19 cellular contexts compared by ENCODE assay signal in the genomic region with DNA sequence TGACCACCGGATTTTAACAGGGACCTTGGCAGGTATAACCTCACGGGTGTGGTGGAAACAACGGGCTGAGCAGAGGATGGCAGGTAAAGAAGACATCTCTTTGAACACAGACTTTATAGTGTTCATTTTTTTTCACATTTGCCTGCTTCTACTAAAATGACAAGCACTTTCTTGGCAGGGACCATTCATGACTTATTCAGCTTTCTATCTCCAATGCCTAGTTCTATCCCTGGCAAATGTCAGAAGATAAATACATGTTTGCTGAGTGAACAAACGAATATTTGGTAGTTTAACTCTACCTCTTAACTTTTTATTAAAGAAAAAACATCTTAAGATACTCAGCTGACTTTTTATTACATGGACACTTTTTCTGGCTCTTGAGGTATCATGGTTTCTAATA.
"Had no signal": no experiment of that assay in that cellular context is flagged by ENCODE, and none has a peak within 500 bp of the region (broad histone marks: within the 10 kb centered on the region; RNA-seq: fewer than 3 reads in every experiment).

No MANE protein-coding gene starts in this region.

- H3K4me3 ChIP-seq: cardiac muscle cell, esophagus muscularis mucosa, left lung, neural progenitor cell, pancreas, sigmoid colon, transverse colon had no signal

- H2AFZ ChIP-seq: neural progenitor cell had no signal

- H3K9ac ChIP-seq: neural progenitor cell had no signal

- DNase-seq: activated B cell treated with CpG ODN at 0.5 μM for 24 hours; activated CD4-positive, alpha-beta T cell treated with anti-CD3 and anti-CD28 coated beads for 48 hours; activated CD8-positive, alpha-beta memory T cell treated with anti-CD3 and anti-CD28 coated beads, Interleukin-2, amount 50 U/mL, for 4 hours; activated CD8-positive, alpha-beta T cell treated with anti-CD3 and anti-CD28 coated beads, Interleukin-2, amount 10 ng/mL, durations not matched to agents 7 days and 5 days; activated naive CD4-positive, alpha-beta T cell treated with anti-CD3 and anti-CD28 coated beads for 36 hours; foreskin fibroblast; hypothalamus; kidney; left lung; naive B cell; pancreas; sigmoid colon; stimulated activated CD4-positive, alpha-beta T cell treated with anti-CD3 and anti-CD28 coated beads, Interleukin-12 subunit alpha, Interleukin-12 subunit beta, amount 100 ng/mL, for 4 hours; stimulated activated CD4-positive, alpha-beta T cell treated with anti-CD3 and anti-CD28 coated beads, Interleukin-2, amount 100 ng/mL, for 24 hours; T-helper 17 cell; transverse colon had no signal

- H3K36me3 ChIP-seq: cardiac muscle cell, esophagus muscularis mucosa, left lung, neural progenitor cell, pancreas, sigmoid colon, transverse colon had no signal

- ATAC-seq: activated CD8-positive, alpha-beta T cell treated with anti-CD3 and anti-CD28 coated beads, Interleukin-2, amount 10 ng/mL, durations not matched to agents 7 days and 5 days; left lung; T-helper 17 cell had no signal

- H3K9me3 Mint-ChIP-seq: activated B cell treated with CpG ODN at 0.5 μM for 24 hours; activated naive CD4-positive, alpha-beta T cell treated with anti-CD3 and anti-CD28 coated beads for 36 hours; naive B cell had no signal

- H3K27ac ChIP-seq: cardiac muscle cell, left lung, neural progenitor cell, pancreas, transverse colon had no signal

- H3K27ac Mint-ChIP-seq: activated B cell treated with CpG ODN at 0.5 μM for 24 hours; activated CD8-positive, alpha-beta T cell treated with anti-CD3 and anti-CD28 coated beads, Interleukin-2, amount 10 ng/mL, durations not matched to agents 7 days and 5 days; activated naive CD4-positive, alpha-beta T cell treated with anti-CD3 and anti-CD28 coated beads for 36 hours; naive B cell; neural progenitor cell; T-helper 17 cell had no signal

- H3K4me2 ChIP-seq: neural progenitor cell had no signal

- H3K27me3 ChIP-seq: cardiac muscle cell, esophagus muscularis mucosa, left lung, neural progenitor cell, pancreas, sigmoid colon, transverse colon had no signal

- H3K9me3 ChIP-seq: esophagus muscularis mucosa, left lung, pancreas, sigmoid colon, transverse colon had no signal

- H3K27me3 Mint-ChIP-seq: activated B cell treated with CpG ODN at 0.5 μM for 24 hours, naive B cell, T-helper 17 cell had no signal

- H3K4me3 Mint-ChIP-seq: activated B cell treated with CpG ODN at 0.5 μM for 24 hours; activated CD8-positive, alpha-beta T cell treated with anti-CD3 and anti-CD28 coated beads, Interleukin-2, amount 10 ng/mL, durations not matched to agents 7 days and 5 days; activated naive CD4-positive, alpha-beta T cell treated with anti-CD3 and anti-CD28 coated beads for 36 hours; neural progenitor cell; T-helper 17 cell had no signal
